ENCODE assay signal across 8 cellular contexts in genomic region chr10:80554050-80554449, GRCh38. TPM values are rescaled to one million over a fixed set of nuclear protein-coding genes. Genes with fewer than 3 reads are reported as not detected.
"Had no signal": no experiment of that assay in that cellular context is flagged by ENCODE, and none has a peak within 500 bp of the region (broad histone marks: within the 10 kb centered on the region; RNA-seq: fewer than 3 reads in every experiment).

No MANE protein-coding gene starts in this region.

- H3K4me2 ChIP-seq: GM23338 had no signal

- H3K27ac ChIP-seq: HL-60 had no signal

- H3K4me3 Mint-ChIP-seq: GM23338, H9, HFFc6, IgD-negative memory B cell had no signal

- H3K9me3 Mint-ChIP-seq: GM23338, H9, HFFc6, IgD-negative memory B cell had no signal

- H2AFZ ChIP-seq: GM23338 had no signal

- DNase-seq: H9, HCEC 1CT, HFFc6, KBM-7 had no signal

- ATAC-seq: GM23338, HepG2 had no signal

- H3K36me3 Mint-ChIP-seq: IgD-negative memory B cell had no signal

- H3K27ac Mint-ChIP-seq: GM23338, H9, HFFc6, IgD-negative memory B cell had no signal

- H3K4me3 ChIP-seq: GM23338 had no signal

RNA-seq across cellular contexts. Expression of gene SH2D4B, which starts 16.3 kb away (rescaled TPM):
- total RNA-seq: GM23338, HepG2, HFFc6 had no signal
- polyA plus RNA-seq: HepG2, IgD-negative memory B cell had no signal
